In genomic region chr2:151417650-151418049, GRCh38 we compare ENCODE assay signal across 23 cellular contexts.
"Had no signal": no experiment of that assay in that cellular context is flagged by ENCODE, and none has a peak within 500 bp of the region (broad histone marks: within the 10 kb centered on the region; RNA-seq: fewer than 3 reads in every experiment).

No MANE protein-coding gene starts in this region.

- H3K4me3 ChIP-seq: left ventricle myocardium inferior, lower lobe of right lung, pancreas, stomach had no signal

- H3K27ac ChIP-seq: foreskin keratinocyte, left ventricle myocardium inferior, lower lobe of right lung, pancreas, stomach had no signal

- H3K4me3 Mint-ChIP-seq: immature natural killer cell; memory B cell; naive B cell; nephron; stimulated activated memory B cell treated with anti-CD40 and anti-IgM and Interleukin-4, amounts not matched to agents 10 μg/mL and 1 μg/mL and 100 μg/mL, for 72 hours had no signal

- ATAC-seq: foreskin keratinocyte; lower lobe of right lung; pancreas; right cardiac atrium; stimulated activated memory B cell treated with anti-CD40 and anti-IgM and Interleukin-4, amounts not matched to agents 10 μg/mL and 1 μg/mL and 100 μg/mL, for 72 hours had no signal

- H3K27ac Mint-ChIP-seq: immature natural killer cell; memory B cell; nephron; progenitor cell of endocrine pancreas; stimulated activated memory B cell treated with anti-CD40 and anti-IgM and Interleukin-4, amounts not matched to agents 10 μg/mL and 1 μg/mL and 100 μg/mL, for 72 hours had no signal

- FAIRE-seq: endometrium, keratinocyte, pancreas had no signal

- H3K9me3 ChIP-seq: left ventricle myocardium inferior, lower lobe of right lung, pancreas, stomach had no signal

- H3K9me3 Mint-ChIP-seq: immature natural killer cell; memory B cell; naive B cell; nephron; stimulated activated memory B cell treated with anti-CD40 and anti-IgM and Interleukin-4, amounts not matched to agents 10 μg/mL and 1 μg/mL and 100 μg/mL, for 72 hours had no signal

- H3K27me3 Mint-ChIP-seq: memory B cell; naive B cell; progenitor cell of endocrine pancreas; stimulated activated memory B cell treated with anti-CD40 and anti-IgM and Interleukin-4, amounts not matched to agents 10 μg/mL and 1 μg/mL and 100 μg/mL, for 72 hours had no signal

- H3K4me1 Mint-ChIP-seq: nephron had no signal

- H3K27me3 ChIP-seq: dorsolateral prefrontal cortex, foreskin keratinocyte, pancreas, stomach had no signal

- DNase-seq: cortex of kidney; dorsolateral prefrontal cortex; effector CD8-positive, alpha-beta T cell; erythroblast; foreskin keratinocyte; immature natural killer cell; left ventricle myocardium inferior; lower lobe of right lung; midbrain; naive B cell; occipital lobe; pancreas; right cardiac atrium; stimulated activated CD4-positive, alpha-beta T cell treated with anti-CD3 and anti-CD28 coated beads, Interleukin-4, amount 100 ng/mL, for 24 hours; stomach; substantia nigra; trophoblast cell had no signal

- H3K4me1 ChIP-seq: foreskin keratinocyte, lower lobe of right lung, pancreas had no signal
